ENCODE assay signal across 22 cellular contexts in the genomic region with DNA sequence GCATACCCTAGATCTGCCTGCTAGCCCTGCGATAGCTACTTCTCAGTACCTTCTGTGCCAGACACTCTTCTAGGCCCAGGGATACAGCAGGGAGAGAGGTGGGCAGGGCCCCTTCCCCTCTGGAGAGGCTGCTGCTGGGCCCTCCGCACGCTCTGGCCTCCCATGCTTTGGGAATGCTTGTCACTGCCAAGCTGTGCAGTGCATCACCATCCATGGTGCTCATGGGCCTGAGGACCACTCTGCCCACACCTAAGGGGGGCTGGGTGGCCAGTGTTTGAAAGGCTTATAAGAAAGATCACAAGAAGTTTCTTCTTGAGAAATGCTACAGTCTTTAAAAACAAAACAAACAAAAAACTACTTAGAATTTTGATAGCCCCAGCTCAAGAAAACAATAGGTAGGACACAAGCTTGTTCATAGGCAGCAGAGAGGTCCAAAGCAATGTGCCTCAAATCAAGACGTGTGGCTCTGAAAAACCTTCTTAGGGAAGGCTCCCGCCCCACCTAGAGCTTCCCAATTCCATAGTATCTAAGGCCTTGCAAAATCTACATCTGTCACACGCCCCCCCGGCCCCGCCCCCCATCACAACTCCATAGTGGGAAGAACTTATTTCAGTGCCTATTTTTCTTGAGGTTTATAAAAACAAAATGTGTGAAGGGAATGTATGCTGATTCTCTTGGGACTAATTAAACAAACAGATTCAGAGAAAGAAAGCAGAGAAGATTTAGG. TPM values are rescaled to one million over a fixed set of nuclear protein-coding genes. Genes with fewer than 3 reads are reported as not detected.
DNase-seq lines count a peak whose midpoint lies in the region; ATAC-seq and TF ChIP-seq lines count a peak whose summit lies in the region.
"Had no signal": no experiment of that assay in that cellular context is flagged by ENCODE, and none has a peak within 500 bp of the region (broad histone marks: within the 10 kb centered on the region; RNA-seq: fewer than 3 reads in every experiment).

No MANE protein-coding gene starts in this region.

- no peak overlapping the region for H3K4me3 ChIP-seq in heart left ventricle
- H3K4me3 ChIP-seq: A549; BLaER1 treated with 17β-estradiol and CSF1 and Interleukin-3, amounts not matched to agents 10 nM and 100 nM had no signal

- WGBS in heart left ventricle, 4 donors, result 84 to 96% (median 93%) methylated on average over 6 to 8 of the region's 8 CpGs

- no peaks in the 10 kb centered on the region for H3K9me3 Mint-ChIP-seq in osteocyte (ENCODE audit: unreplicated experiment)
- H3K9me3 Mint-ChIP-seq: CD14-positive monocyte; CD4-positive, alpha-beta T cell; CD8-positive, alpha-beta memory T cell had no signal

- H3K27me3 ChIP-seq in layer of hippocampus (ENCODE audit: control insufficient read depth, insufficient read depth, low read length) (no peaks in the 10 kb centered on the region), heart left ventricle (no peaks in the 10 kb centered on the region)
- H3K27me3 ChIP-seq: BE2C; BLaER1 treated with 17β-estradiol and CSF1 and Interleukin-3, amounts not matched to agents 10 nM and 100 nM had no signal

- TF ChIP-seq CTCF in osteocyte (IDR thresholded peaks at IDR 0.05) (no peak), RWPE1 (conservative IDR thresholded peaks at IDR 0.05; ENCODE audit: low read depth) (no peak), heart left ventricle (IDR thresholded peaks at IDR 0.05) (no peak)

- peaks cover 50% of the 10 kb centered on the region for H3K4me1 Mint-ChIP-seq in osteocyte (ENCODE audit: unreplicated experiment)
- H3K4me1 Mint-ChIP-seq: CD14-positive monocyte; CD8-positive, alpha-beta memory T cell had no signal

- CTCF ChIA-PET in RWPE1 (lab: Yijun Ruan, JAX), result interaction anchor here (0.7 to 0.9 kb wide), 2 partner anchors 9 to 93 kb away, joined by 3 to 4 read pairs; no protein-coding TSS in a partner anchor

- no peaks in the 10 kb centered on the region for H3K36me3 ChIP-seq in heart left ventricle
- H3K36me3 ChIP-seq: BE2C; BLaER1 treated with 17β-estradiol and CSF1 and Interleukin-3, amounts not matched to agents 10 nM and 100 nM had no signal

- no peaks in the 10 kb centered on the region for H3K27me3 Mint-ChIP-seq in osteocyte (ENCODE audit: unreplicated experiment)
- H3K27me3 Mint-ChIP-seq: CD4-positive, alpha-beta T cell; CD8-positive, alpha-beta memory T cell had no signal

- DNase-seq in ecto neural progenitor cell (ENCODE audit: low spot score) (peak; percentile 32), osteocyte (ENCODE audit: extremely low spot score, unreplicated experiment) (peak; percentile 57), RWPE1 (ENCODE audit: low spot score) (no peak), DMS153 treated with DMSO at 0.1 percent for 48 hours (lab: John Stamatoyannopoulos, UW; ENCODE audit: unreplicated experiment) (no peak), heart left ventricle (no peak)
- DNase-seq: 8988T; ACHN; AML-193; BE2C; CD4-positive, alpha-beta T cell; CD8-positive, alpha-beta memory T cell; DMS 273 treated with DMSO at 0.1 percent for 48 hours; DMS53; DMS79 treated with DMSO at 0.1 percent for 48 hours; GF-D8; GOT3; H7; HCEC 1CT had no signal

- H3K36me3 Mint-ChIP-seq in osteocyte (ENCODE audit: unreplicated experiment), result no peaks in the 10 kb centered on the region
- H3K36me3 Mint-ChIP-seq: CD14-positive monocyte; CD8-positive, alpha-beta memory T cell had no signal

- ATAC-seq in heart left ventricle, result no peak
- ATAC-seq: A549 had no signal

- intact Hi-C loops in heart left ventricle (cut with DNase I), result no loop called here

- H3K27ac Mint-ChIP-seq in osteocyte (ENCODE audit: unreplicated experiment), result peak overlapping the region; percentile 40
- H3K27ac Mint-ChIP-seq: CD14-positive monocyte; CD4-positive, alpha-beta T cell had no signal

- H3K4me1 ChIP-seq in heart left ventricle, result no peaks in the 10 kb centered on the region
- H3K4me1 ChIP-seq: A549, BE2C had no signal

- H3K4me3 Mint-ChIP-seq in osteocyte (ENCODE audit: unreplicated experiment), result peak overlapping the region; percentile 20
- H3K4me3 Mint-ChIP-seq: CD14-positive monocyte; CD4-positive, alpha-beta T cell; CD8-positive, alpha-beta memory T cell had no signal

- peak overlapping the region; percentile 35 for H3K27ac ChIP-seq in layer of hippocampus (ENCODE audit: low read depth, low read length)
- H3K27ac ChIP-seq in RWPE1, result no peak overlapping the region
- H3K27ac ChIP-seq in heart left ventricle, result no peak overlapping the region
- H3K27ac ChIP-seq: A549; BLaER1 treated with 17β-estradiol and CSF1 and Interleukin-3, amounts not matched to agents 10 nM and 100 nM had no signal

- POLR2A ChIA-PET in RWPE1 (lab: Yijun Ruan, JAX; ENCODE audit: low non-redundant PET), result no interaction called here

- TF ChIP-seq POLR2A in heart left ventricle (IDR thresholded peaks at IDR 0.05), result no peak

- no peaks in the 10 kb centered on the region for H3K9me3 ChIP-seq in heart left ventricle
- H3K9me3 ChIP-seq: A549; BE2C; BLaER1 treated with 17β-estradiol and CSF1 and Interleukin-3, amounts not matched to agents 10 nM and 100 nM had no signal

RNA-seq across cellular contexts. Expression of gene CLYBL, which starts 40.5 kb away (rescaled TPM):
- 4.4 and 6.4 TPM in 2 replicates for total RNA-seq in osteocyte
- total RNA-seq in heart left ventricle, result 10 to 100 TPM; 10.8 to 32.9 (median 25.0) TPM
- 10 to 100 TPM; 14.7 TPM for polyA plus RNA-seq in heart left ventricle

Comparison
In these comparisons a context has a peak if more than half of its experiments do, and no peak if none do; other contexts are left out.
1. DNase-seq: peak in ecto neural progenitor cell (single experiment) and osteocyte (single experiment); none in RWPE1 (single experiment), DMS153 treated with DMSO at 0.1 percent for 48 hours (single experiment) and heart left ventricle (0 of 5).